24 cellular contexts compared by ENCODE assay signal in genomic region chr5:3323144-3323543, GRCh38.
A peak's percentile ranks its signal among the peaks of the same experiment; 100 is the strongest.
DNase-seq lines count a peak whose midpoint lies in the region; ATAC-seq, FAIRE-seq and TF ChIP-seq lines count a peak whose summit lies in the region.
"Had no signal": no experiment of that assay in that cellular context is flagged by ENCODE, and none has a peak within 500 bp of the region (broad histone marks: within the 10 kb centered on the region; RNA-seq: fewer than 3 reads in every experiment).

No MANE protein-coding gene starts in this region.

- no TSS peak for BruUV-seq in K562 (replicated peaks; lab: Mats Ljungman, UMichigan)

- H3K79me1 ChIP-seq in trophoblast cell (ENCODE audit: low read length) = no peaks in the 10 kb centered on the region

- no peak for TF ChIP-seq CTCF in HEK293 (tag by site-specific recombination; IDR thresholded peaks at IDR 0.05)
- no peak for TF ChIP-seq CTCF in K562 (IDR thresholded peaks at IDR 0.05 in 2 of 3, conservative IDR thresholded peaks at IDR 0.05 in 1 of 3; ENCODE audit: insufficient read depth in 2 of 3, low read depth in 1 of 3, low read length in 3 of 3)

- no peak overlapping the region for H3K4me2 ChIP-seq in Karpas-422 (ENCODE audit: low read depth, low read length, poor library complexity, severe bottlenecking)
- H3K4me2 ChIP-seq in K562 (ENCODE audit: insufficient read depth, low read length) = no peak overlapping the region
- no peak overlapping the region for H3K4me2 ChIP-seq in trophoblast cell (ENCODE audit: low read length)
- H3K4me2 ChIP-seq: BLaER1 had no signal

- H3K18ac ChIP-seq in trophoblast cell (ENCODE audit: low read length) = no peak overlapping the region

- no peak overlapping the region for H2BK12ac ChIP-seq in trophoblast cell (ENCODE audit: low read length)

- no peaks in the 10 kb centered on the region for H3K27me3 ChIP-seq in Karpas-422 (ENCODE audit: low read length)
- peaks cover 0 to 25% of the 10 kb centered on the region in 2 experiments; a peak in 3 of 5 replicates for H3K27me3 ChIP-seq in K562 (ENCODE audit: control insufficient read depth in 2 of 2, insufficient read depth in 2 of 2, low read length in 2 of 2)
- H3K27me3 ChIP-seq in trophoblast cell (ENCODE audit: insufficient read depth, low read length) = no peaks in the 10 kb centered on the region
- H3K27me3 ChIP-seq: BE2C, BLaER1 had no signal

- H4K20me1 ChIP-seq in Karpas-422 (ENCODE audit: insufficient read depth, low read depth, low read length) (no peaks in the 10 kb centered on the region), K562 (replicated peaks; ENCODE audit: control insufficient read depth, insufficient read depth, low read length) (no peaks in the 10 kb centered on the region; the same call in 1 of the 2 replicates)
- H4K20me1 ChIP-seq: BLaER1 had no signal

- no peak overlapping the region for H3K4ac ChIP-seq in trophoblast cell (ENCODE audit: low read depth, low read length)

- no peaks in the 10 kb centered on the region for H3K9me2 ChIP-seq in Karpas-422 (replicated peaks; ENCODE audit: insufficient read depth, low read length)

- FAIRE-seq in K562 (lab: Jason Lieb, UNC) = no peak

- no peak overlapping the region for H4K91ac ChIP-seq in trophoblast cell (ENCODE audit: low read depth, low read length)

- no peak overlapping the region for H3K14ac ChIP-seq in trophoblast cell (ENCODE audit: low read length)

- intact Hi-C loops in K562 (cut with micrococcal nuclease) = no loop called here

- CTCF ChIA-PET in HEK293 (lab: Yijun Ruan, JAX) (no interaction called here), K562 (lab: Yijun Ruan, JAX; ENCODE audit: low intra/inter-chr PET ratio) (no interaction called here)

- TF ChIP-seq POLR2A in K562 (conservative IDR thresholded peaks at IDR 0.05) = no peak

- WGBS in K562 (ENCODE audit: insufficient coverage, low coverage, missing lambda C conversion rate) = 3% methylated on average over 3 of the region's 3 CpGs
- WGBS in trophoblast cell (ENCODE audit: extremely low coverage, insufficient coverage, insufficient read length) = 100% methylated on average over 3 of the region's 3 CpGs

- H3K27ac ChIP-seq in HEK293 (ENCODE audit: extremely low read depth, low read depth, low read length) (no peak overlapping the region), Karpas-422 (ENCODE audit: low read length) (no peak overlapping the region), K562 (ENCODE audit: extremely low read depth, low read depth, low read length) (no peak overlapping the region), trophoblast cell (ENCODE audit: low read depth, low read length) (no peak overlapping the region)
- H3K27ac ChIP-seq: 22Rv1, BLaER1 had no signal

- in situ Hi-C loops in K562 (cut with MboI) = no loop called here

- no peak overlapping the region for H2AK5ac ChIP-seq in trophoblast cell (ENCODE audit: low read length)

- no peak overlapping the region for H2AFZ ChIP-seq in Karpas-422 (ENCODE audit: low read length)
- no peak overlapping the region for H2AFZ ChIP-seq in K562 (ENCODE audit: low read depth, low read length)
- H2AFZ ChIP-seq in trophoblast cell (ENCODE audit: insufficient read depth, low read length, poor library complexity) = no peak overlapping the region

- no peak overlapping the region for H2BK120ac ChIP-seq in trophoblast cell (ENCODE audit: insufficient read depth, low read length, poor library complexity)

- H3K4me3 ChIP-seq in HEK293 (ENCODE audit: low read depth, low read length) = no peak overlapping the region
- H3K4me3 ChIP-seq in Karpas-422 (ENCODE audit: low read length) = 0 out of 2 replicates have a peak overlapping the region, but pooled peaks have one; percentile 8
- no peak overlapping the region for H3K4me3 ChIP-seq in K562
- peak overlapping the region; percentile 6 for H3K4me3 ChIP-seq in trophoblast cell (ENCODE audit: low read depth, low read length)
- H3K4me3 ChIP-seq: BLaER1, GM12878 had no signal

- H3K79me2 ChIP-seq in Karpas-422 (ENCODE audit: low read length) (no peaks in the 10 kb centered on the region), K562 (ENCODE audit: control insufficient read depth, insufficient read depth, low read length) (no peaks in the 10 kb centered on the region), trophoblast cell (ENCODE audit: control insufficient read depth, insufficient read depth, low read length, poor library complexity) (no peaks in the 10 kb centered on the region)

- no peak for TF ChIP-seq RAD21 in K562 (CRISPR knock-in tag; conservative IDR thresholded peaks at IDR 0.05 in 1 of 2, IDR thresholded peaks at IDR 0.05 in 1 of 2)

- H3K36me3 ChIP-seq in HEK293 (ENCODE audit: control insufficient read depth in 2 of 2, insufficient read depth in 1 of 2, low read length in 2 of 2) (no peaks in the 10 kb centered on the region), Karpas-422 (ENCODE audit: insufficient read depth, low read length) (no peaks in the 10 kb centered on the region), K562 (ENCODE audit: control insufficient read depth, insufficient read depth, low read length) (no peaks in the 10 kb centered on the region), trophoblast cell (ENCODE audit: control insufficient read depth in 1 of 2, insufficient read depth in 2 of 2, low read length in 2 of 2) (no peaks in the 10 kb centered on the region)
- H3K36me3 ChIP-seq: BE2C, BLaER1 had no signal

- no peak overlapping the region for H4K8ac ChIP-seq in trophoblast cell (ENCODE audit: low read depth, low read length)

- H2BK5ac ChIP-seq in trophoblast cell (ENCODE audit: low read depth, low read length, poor library complexity) = no peak overlapping the region

- DNase-seq in Karpas-422 = no peak
- DNase-seq in K562 (ENCODE audit: extremely low read depth in 1 of 4, low spot score in 3 of 4) = no peak
- no peak for DNase-seq in trophoblast cell
- no peak for DNase-seq in OCI-M1 (lab: John Stamatoyannopoulos, UW)
- DNase-seq in 8988T = no peak
- DNase-seq: ACHN; BE2C; C1 segment of cervical spinal cord; CD4-positive, alpha-beta memory T cell; CD4-positive, CD25-positive, alpha-beta regulatory T cell; CD8-positive, alpha-beta memory T cell; COR-L47; DMS 273 treated with DMSO at 0.1 percent for 48 hours; DMS153; DMS53; DMS79; DND-41; EL; GDM1 had no signal

- POLR2A ChIA-PET in HEK293 (lab: Yijun Ruan, JAX) = no interaction called here
- POLR2A ChIA-PET in K562 (lab: Yijun Ruan, JAX) = no interaction called here

- ATAC-seq in K562 (no peak), GM18519 (IDR thresholded peaks at IDR 0.05; ENCODE audit: low FRiP score, unreplicated experiment) (no peak)
- ATAC-seq: GM12878 had no signal

- no peak for TF ChIP-seq EP300 in K562 (IDR thresholded peaks at IDR 0.05; ENCODE audit: low read length)

- H3K23ac ChIP-seq in trophoblast cell (ENCODE audit: low read length) = no peak overlapping the region

- H3K4me1 ChIP-seq in HEK293 (ENCODE audit: control insufficient read depth, insufficient read depth, low read length) = no peaks in the 10 kb centered on the region
- H3K4me1 ChIP-seq in Karpas-422 (ENCODE audit: low read length) = no peaks in the 10 kb centered on the region
- peaks cover 0 to 7% of the 10 kb centered on the region in 2 experiments; a peak in 1 of 5 replicates for H3K4me1 ChIP-seq in K562 (replicated peaks in 1 of 2; ENCODE audit: control insufficient read depth in 2 of 2, insufficient read depth in 2 of 2, low read length in 2 of 2)
- H3K4me1 ChIP-seq in trophoblast cell (ENCODE audit: control insufficient read depth in 1 of 2, insufficient read depth in 2 of 2, low read length in 2 of 2) = no peaks in the 10 kb centered on the region
- H3K4me1 ChIP-seq: BE2C had no signal

- no peaks in the 10 kb centered on the region for H3K9me1 ChIP-seq in K562 (ENCODE audit: control insufficient read depth, insufficient read depth, low read length)

- H3K9ac ChIP-seq in Karpas-422 (ENCODE audit: low read length) (no peak overlapping the region), K562 (ENCODE audit: insufficient read depth in 1 of 2, low read depth in 2 of 2, low read length in 2 of 2) (no peak overlapping the region), trophoblast cell (ENCODE audit: low read length) (no peak overlapping the region)
- H3K9ac ChIP-seq: BLaER1 had no signal

- no peak overlapping the region for H4K12ac ChIP-seq in trophoblast cell (ENCODE audit: low read depth, low read length)

- no peaks in the 10 kb centered on the region for H3K9me3 ChIP-seq in HEK293 (ENCODE audit: control insufficient read depth, insufficient read depth, low read depth, low read length)
- H3K9me3 ChIP-seq in Karpas-422 (ENCODE audit: low read length) = peaks cover 32% of the 10 kb centered on the region
- no peaks in the 10 kb centered on the region; the same call in 1 of the 2 replicates for H3K9me3 ChIP-seq in K562 (replicated peaks; ENCODE audit: control insufficient read depth, insufficient read depth, low read depth, low read length)
- peaks cover 19% of the 10 kb centered on the region for H3K9me3 ChIP-seq in trophoblast cell (ENCODE audit: insufficient read depth, low read depth, low read length)
- H3K9me3 ChIP-seq: BLaER1 had no signal

TF ChIP-seq in HEK293, 187 proteins besides CTCF, POLR2A, EP300 and RAD21 (continues in another document):
- 0 out of 2 replicates have a peak, but pooled peaks have one; percentile 69 for TF ChIP-seq ZNF571 (tag by site-specific recombination; IDR thresholded peaks at IDR 0.05)
- TF ChIP-seq ZNF544 (tag by site-specific recombination; IDR thresholded peaks at IDR 0.05) = peak; percentile 42; the same call in 1 of the 2 replicates

TF ChIP-seq in K562, 482 proteins besides CTCF, POLR2A, EP300 and RAD21:
- TF ChIP-seq HNRNPL (IDR thresholded peaks at IDR 0.05; ENCODE audit: low read depth, low read length) = no peak
- 0 out of 2 replicates have a peak, but pooled peaks have one; percentile 11 for TF ChIP-seq OTX1 (CRISPR knock-in tag; IDR thresholded peaks at IDR 0.05)
- TF ChIP-seq SNAPC5 (CRISPR knock-in tag; IDR thresholded peaks at IDR 0.05) = no peak

Comparison
In these comparisons a context has a peak if more than half of its experiments do, and no peak if none do; other contexts are left out.
1. H3K4me3 ChIP-seq: peak in Karpas-422 (single experiment) and trophoblast cell (single experiment); none in HEK293 (single experiment) and K562 (single experiment).
2. Of the 44 proteins assayed by ChIP-seq in both K562 and HEK293: peak only in K562: none; only in HEK293: ZNF311 and ZNF398; in both: none; in neither: 42.